ENCODE assay signal across 30 cellular contexts in genomic region chr3:154086286-154086685, GRCh38. TPM values are rescaled to one million over a fixed set of nuclear protein-coding genes. Genes with fewer than 3 reads are reported as not detected.
"Had no signal": no experiment of that assay in that cellular context is flagged by ENCODE, and none has a peak within 500 bp of the region (broad histone marks: within the 10 kb centered on the region; RNA-seq: fewer than 3 reads in every experiment).

No MANE protein-coding gene starts in this region.

- H3K36me3 ChIP-seq: brain microvascular endothelial cell, esophagus muscularis mucosa, gastroesophageal sphincter, heart right ventricle had no signal

- H3K9me3 ChIP-seq: esophagus muscularis mucosa had no signal

- ATAC-seq: activated CD4-positive, alpha-beta T cell treated with anti-CD3 and anti-CD28 coated beads for 36 hours; activated CD8-positive, alpha-beta memory T cell treated with anti-CD3 and anti-CD28 coated beads, Interleukin-2, amount 10 ng/mL, durations not matched to agents 7 days and 5 days; activated CD8-positive, alpha-beta T cell treated with anti-CD3 and anti-CD28 coated beads, Interleukin-2, amount 10 ng/mL, durations not matched to agents 7 days and 5 days; foreskin keratinocyte; gastroesophageal sphincter; heart right ventricle; T-helper 17 cell had no signal

- DNase-seq: activated CD4-positive, alpha-beta memory T cell treated with anti-CD3 and anti-CD28 coated beads for 36 hours; activated CD4-positive, alpha-beta T cell treated with anti-CD3 and anti-CD28 coated beads for 36 hours; activated CD4-positive, alpha-beta T cell treated with anti-CD3 and anti-CD28 coated beads, Interleukin-2, amount 10 ng/mL, durations not matched to agents 24 days and 14 days; activated CD4-positive, CD25-positive, alpha-beta regulatory T cell; activated CD4-positive, CD25-positive, alpha-beta regulatory T cell treated with anti-CD3 and anti-CD28 coated beads, Interleukin-2, amount 50 U/mL, for 72 hours; activated CD8-positive, alpha-beta memory T cell treated with anti-CD3 and anti-CD28 coated beads, Interleukin-2, amount 10 ng/mL, durations not matched to agents 7 days and 5 days; activated CD8-positive, alpha-beta memory T cell treated with anti-CD3 and anti-CD28 coated beads, Interleukin-2, amount 50 U/mL, for 4 hours; activated CD8-positive, alpha-beta T cell treated with anti-CD3 and anti-CD28 coated beads, Interleukin-2, amount 10 ng/mL, durations not matched to agents 7 days and 5 days; activated effector memory CD4-positive, alpha-beta T cell treated with anti-CD3 and anti-CD28 coated beads, Interleukin-2, amount 50 U/mL, for 16 hours; activated naive CD4-positive, alpha-beta T cell treated with anti-CD3 and anti-CD28 coated beads, Interleukin-2, amount 50 U/mL, for 16 hours; activated T-cell treated with anti-CD3 and anti-CD28 coated beads, Interleukin-2, amount 50 U/mL, for 1 hour; activated T-cell treated with anti-CD3 and anti-CD28 coated beads, Interleukin-2, amount 50 U/mL, for 48 hours; amniotic stem cell; anterior cingulate cortex; brain microvascular endothelial cell; dorsolateral prefrontal cortex; effector memory CD4-positive, alpha-beta T cell; endodermal cell; erythroblast; foreskin keratinocyte; heart right ventricle; T-helper 1 cell; T-helper 17 cell; T1000 had no signal

- H3K27me3 ChIP-seq: brain microvascular endothelial cell, dorsolateral prefrontal cortex, esophagus muscularis mucosa, foreskin keratinocyte, gastroesophageal sphincter, heart right ventricle had no signal

- H3K4me3 ChIP-seq: coronary artery, dorsolateral prefrontal cortex, esophagus muscularis mucosa, gastroesophageal sphincter, heart right ventricle had no signal

- H3K27ac ChIP-seq: brain microvascular endothelial cell, coronary artery, dorsolateral prefrontal cortex, esophagus muscularis mucosa, foreskin keratinocyte, gastroesophageal sphincter, heart right ventricle had no signal

- H3K4me1 ChIP-seq: foreskin keratinocyte, gastroesophageal sphincter, heart right ventricle had no signal

- FAIRE-seq: astrocyte, bronchial epithelial cell had no signal

RNA-seq across cellular contexts. Expression of gene ARHGEF26, which starts 34.9 kb away (rescaled TPM):
- total RNA-seq: activated T-helper 1 cell treated with anti-CD3 and anti-CD28 coated beads, Interleukin-12 subunit alpha, Interleukin-12 subunit beta, Interleukin-2, Interleukin-4 antibody, amounts not matched to agents 30 ng/mL and 10 ng/mL and 1 ng/mL, durations not matched to agents 14 hours and 24 hours and 36 hours; T-helper 17 cell had no signal
